18 cellular contexts compared by ENCODE assay signal in genomic region chr10:10657139-10657760, GRCh38.
"Had no signal": no experiment of that assay in that cellular context is flagged by ENCODE, and none has a peak within 500 bp of the region (broad histone marks: within the 10 kb centered on the region; RNA-seq: fewer than 3 reads in every experiment).

No MANE protein-coding gene starts in this region.

- H3K4me1 ChIP-seq: breast epithelium, colonic mucosa, pancreas, psoas muscle had no signal

- H3K27ac ChIP-seq: breast epithelium, colonic mucosa, neutrophil, pancreas, psoas muscle had no signal

- H3K4me3 ChIP-seq: breast epithelium, colonic mucosa, dorsolateral prefrontal cortex, lung, pancreas, psoas muscle, right atrium auricular region had no signal

- DNase-seq: activated CD4-positive, alpha-beta T cell treated with anti-CD3 and anti-CD28 coated beads for 1 hour; activated CD4-positive, alpha-beta T cell treated with anti-CD3 and anti-CD28 coated beads, Interleukin-2, amount 50 U/mL, for 1 hour; activated CD8-positive, alpha-beta T cell treated with anti-CD3 and anti-CD28 coated beads, Interleukin-2, amount 10 ng/mL, durations not matched to agents 7 days and 5 days; activated gamma-delta T cell; colonic mucosa; dorsolateral prefrontal cortex; effector memory CD8-positive, alpha-beta T cell; midbrain; natural killer cell; pancreas; psoas muscle; stimulated activated CD4-positive, alpha-beta T cell treated with anti-CD3 and anti-CD28 coated beads, Interleukin-4, amount 100 ng/mL, for 24 hours; stimulated activated naive CD8-positive, alpha-beta T cell treated with anti-CD3 and anti-CD28 coated beads, Interleukin-15, Interleukin-2, amounts not matched to agents 100 U/mL and 50 U/mL, for 24 hours; T-cell had no signal

- H3K9me3 ChIP-seq: breast epithelium, colonic mucosa, neutrophil, pancreas, right atrium auricular region had no signal

- H3K36me3 ChIP-seq: breast epithelium, colonic mucosa, neutrophil, pancreas, right atrium auricular region had no signal

- H3K27me3 ChIP-seq: breast epithelium, colonic mucosa, neutrophil, pancreas, right atrium auricular region had no signal
